Comparison of ENCODE assay signal across 18 cellular contexts in genomic region chr1:92903765-92904164, GRCh38. TPM values are rescaled to one million over a fixed set of nuclear protein-coding genes. Genes with fewer than 3 reads are reported as not detected.
DNase-seq lines count a peak whose midpoint lies in the region; ATAC-seq, FAIRE-seq and TF ChIP-seq lines count a peak whose summit lies in the region.
"Had no signal": no experiment of that assay in that cellular context is flagged by ENCODE, and none has a peak within 500 bp of the region (broad histone marks: within the 10 kb centered on the region; RNA-seq: fewer than 3 reads in every experiment).

No MANE protein-coding gene starts in this region.

- POLR2A ChIA-PET in activated naive CD8-positive, alpha-beta T cell treated with anti-CD3 and anti-CD28 coated beads, Interleukin-2, amount 10 ng/mL, durations not matched to agents 7 days and 5 days (lab: Charles Lee) = interaction anchor here (0.9 to 1.8 kb wide), 2 partner anchors 52 to 57 kb away, joined by 6 read pairs; partner anchors contain the start of gene DIPK1A

- peaks cover 26% of the 10 kb centered on the region for H3K4me1 Mint-ChIP-seq in activated naive CD8-positive, alpha-beta T cell treated with anti-CD3 and anti-CD28 coated beads, Interleukin-2, amount 10 ng/mL, durations not matched to agents 7 days and 5 days
- H3K4me1 Mint-ChIP-seq in activated naive CD8-positive, alpha-beta T cell treated with anti-CD3 and anti-CD28 coated beads for 36 hours = peaks cover 30% of the 10 kb centered on the region
- H3K4me1 Mint-ChIP-seq in activated T-helper 1 cell treated with anti-CD3 and anti-CD28 coated beads, Interleukin-12 subunit alpha, Interleukin-12 subunit beta, Interleukin-2, Interleukin-4 antibody, amounts not matched to agents 30 ng/mL and 10 ng/mL and 1 ng/mL, durations not matched to agents 14 hours and 24 hours and 36 hours (ENCODE audit: low read depth) = peaks cover 39% of the 10 kb centered on the region
- H3K4me1 Mint-ChIP-seq in stimulated activated memory B cell treated with anti-CD40 and anti-IgM and Interleukin-4, amounts not matched to agents 10 μg/mL and 1 μg/mL and 100 μg/mL, for 72 hours = peaks cover 63% of the 10 kb centered on the region

- DNase-seq in activated naive CD8-positive, alpha-beta T cell treated with anti-CD3 and anti-CD28 coated beads, Interleukin-2, amount 10 ng/mL, durations not matched to agents 7 days and 5 days = no peak
- no peak for DNase-seq in activated naive CD8-positive, alpha-beta T cell treated with anti-CD3 and anti-CD28 coated beads for 36 hours
- DNase-seq in GM12892 (ENCODE audit: insufficient read length) (no peak), NCI-H2081 (lab: John Stamatoyannopoulos, UW) (no peak), NCI-H146 treated with DMSO at 0.1 percent for 48 hours (lab: John Stamatoyannopoulos, UW; ENCODE audit: unreplicated experiment) (no peak)
- no peak for DNase-seq in activated T-helper 1 cell treated with anti-CD3 and anti-CD28 coated beads, Interleukin-12 subunit alpha, Interleukin-12 subunit beta, Interleukin-2, Interleukin-4 antibody, amounts not matched to agents 30 ng/mL and 10 ng/mL and 1 ng/mL, durations not matched to agents 14 hours and 24 hours and 36 hours (ENCODE audit: low spot score)
- DNase-seq: CD8-positive, alpha-beta memory T cell; GF-D8; GOT3; KBM-7; NCI-H1092 treated with DMSO at 0.1 percent for 48 hours; NCI-H1694; NCI-H2107; NCI-H2227 treated with DMSO at 0.1 percent for 48 hours; NCI-H524 treated with DMSO at 0.1 percent for 48 hours; Peyer's patch had no signal

- TF ChIP-seq POLR2A in GM12892 (IDR thresholded peaks at IDR 0.05; ENCODE audit: low read depth, low read length) = no peak

- H3K27ac Mint-ChIP-seq in activated naive CD8-positive, alpha-beta T cell treated with anti-CD3 and anti-CD28 coated beads, Interleukin-2, amount 10 ng/mL, durations not matched to agents 7 days and 5 days = peak overlapping the region; percentile 86
- H3K27ac Mint-ChIP-seq in activated naive CD8-positive, alpha-beta T cell treated with anti-CD3 and anti-CD28 coated beads for 36 hours = no peak overlapping the region
- H3K27ac Mint-ChIP-seq in activated T-helper 1 cell treated with anti-CD3 and anti-CD28 coated beads, Interleukin-12 subunit alpha, Interleukin-12 subunit beta, Interleukin-2, Interleukin-4 antibody, amounts not matched to agents 30 ng/mL and 10 ng/mL and 1 ng/mL, durations not matched to agents 14 hours and 24 hours and 36 hours = peak overlapping the region; percentile 61
- H3K27ac Mint-ChIP-seq in stimulated activated memory B cell treated with anti-CD40 and anti-IgM and Interleukin-4, amounts not matched to agents 10 μg/mL and 1 μg/mL and 100 μg/mL, for 72 hours = no peak overlapping the region

- H3K36me3 Mint-ChIP-seq in activated naive CD8-positive, alpha-beta T cell treated with anti-CD3 and anti-CD28 coated beads, Interleukin-2, amount 10 ng/mL, durations not matched to agents 7 days and 5 days = peaks cover 56% of the 10 kb centered on the region
- H3K36me3 Mint-ChIP-seq in activated naive CD8-positive, alpha-beta T cell treated with anti-CD3 and anti-CD28 coated beads for 36 hours = peaks cover 61% of the 10 kb centered on the region
- peaks cover 33% of the 10 kb centered on the region for H3K36me3 Mint-ChIP-seq in activated T-helper 1 cell treated with anti-CD3 and anti-CD28 coated beads, Interleukin-12 subunit alpha, Interleukin-12 subunit beta, Interleukin-2, Interleukin-4 antibody, amounts not matched to agents 30 ng/mL and 10 ng/mL and 1 ng/mL, durations not matched to agents 14 hours and 24 hours and 36 hours (ENCODE audit: low read depth)
- peaks cover 66% of the 10 kb centered on the region for H3K36me3 Mint-ChIP-seq in stimulated activated memory B cell treated with anti-CD40 and anti-IgM and Interleukin-4, amounts not matched to agents 10 μg/mL and 1 μg/mL and 100 μg/mL, for 72 hours

- no peaks in the 10 kb centered on the region for H3K27me3 Mint-ChIP-seq in activated naive CD8-positive, alpha-beta T cell treated with anti-CD3 and anti-CD28 coated beads, Interleukin-2, amount 10 ng/mL, durations not matched to agents 7 days and 5 days
- H3K27me3 Mint-ChIP-seq in activated naive CD8-positive, alpha-beta T cell treated with anti-CD3 and anti-CD28 coated beads for 36 hours = no peaks in the 10 kb centered on the region
- no peaks in the 10 kb centered on the region for H3K27me3 Mint-ChIP-seq in activated T-helper 1 cell treated with anti-CD3 and anti-CD28 coated beads, Interleukin-12 subunit alpha, Interleukin-12 subunit beta, Interleukin-2, Interleukin-4 antibody, amounts not matched to agents 30 ng/mL and 10 ng/mL and 1 ng/mL, durations not matched to agents 14 hours and 24 hours and 36 hours (ENCODE audit: insufficient read depth)
- H3K27me3 Mint-ChIP-seq in stimulated activated memory B cell treated with anti-CD40 and anti-IgM and Interleukin-4, amounts not matched to agents 10 μg/mL and 1 μg/mL and 100 μg/mL, for 72 hours = no peaks in the 10 kb centered on the region
- H3K27me3 Mint-ChIP-seq: CD8-positive, alpha-beta memory T cell had no signal

- H3K4me3 Mint-ChIP-seq in activated naive CD8-positive, alpha-beta T cell treated with anti-CD3 and anti-CD28 coated beads, Interleukin-2, amount 10 ng/mL, durations not matched to agents 7 days and 5 days = peak overlapping the region; percentile 74
- H3K4me3 Mint-ChIP-seq in activated naive CD8-positive, alpha-beta T cell treated with anti-CD3 and anti-CD28 coated beads for 36 hours = no peak overlapping the region
- H3K4me3 Mint-ChIP-seq in activated T-helper 1 cell treated with anti-CD3 and anti-CD28 coated beads, Interleukin-12 subunit alpha, Interleukin-12 subunit beta, Interleukin-2, Interleukin-4 antibody, amounts not matched to agents 30 ng/mL and 10 ng/mL and 1 ng/mL, durations not matched to agents 14 hours and 24 hours and 36 hours = no peak overlapping the region
- no peak overlapping the region for H3K4me3 Mint-ChIP-seq in stimulated activated memory B cell treated with anti-CD40 and anti-IgM and Interleukin-4, amounts not matched to agents 10 μg/mL and 1 μg/mL and 100 μg/mL, for 72 hours
- H3K4me3 Mint-ChIP-seq: CD8-positive, alpha-beta memory T cell had no signal

- peak; percentile 65 for FAIRE-seq in GM12892 (lab: Jason Lieb, UNC)

- H3K9me3 Mint-ChIP-seq in activated naive CD8-positive, alpha-beta T cell treated with anti-CD3 and anti-CD28 coated beads, Interleukin-2, amount 10 ng/mL, durations not matched to agents 7 days and 5 days = peaks cover 10% of the 10 kb centered on the region
- H3K9me3 Mint-ChIP-seq in activated naive CD8-positive, alpha-beta T cell treated with anti-CD3 and anti-CD28 coated beads for 36 hours = peaks cover 20% of the 10 kb centered on the region
- peaks cover 23% of the 10 kb centered on the region for H3K9me3 Mint-ChIP-seq in activated T-helper 1 cell treated with anti-CD3 and anti-CD28 coated beads, Interleukin-12 subunit alpha, Interleukin-12 subunit beta, Interleukin-2, Interleukin-4 antibody, amounts not matched to agents 30 ng/mL and 10 ng/mL and 1 ng/mL, durations not matched to agents 14 hours and 24 hours and 36 hours
- H3K9me3 Mint-ChIP-seq in stimulated activated memory B cell treated with anti-CD40 and anti-IgM and Interleukin-4, amounts not matched to agents 10 μg/mL and 1 μg/mL and 100 μg/mL, for 72 hours = peaks cover 8% of the 10 kb centered on the region

- ATAC-seq in activated naive CD8-positive, alpha-beta T cell treated with anti-CD3 and anti-CD28 coated beads, Interleukin-2, amount 10 ng/mL, durations not matched to agents 7 days and 5 days (ENCODE audit: low read depth) = peak; percentile 18
- ATAC-seq in stimulated activated memory B cell treated with anti-CD40 and anti-IgM and Interleukin-4, amounts not matched to agents 10 μg/mL and 1 μg/mL and 100 μg/mL, for 72 hours = no peak
- ATAC-seq: Right ventricle myocardium inferior had no signal

- intact Hi-C loops in activated T-helper 1 cell treated with anti-CD3 and anti-CD28 coated beads, Interleukin-12 subunit alpha, Interleukin-12 subunit beta, Interleukin-2, Interleukin-4 antibody, amounts not matched to agents 30 ng/mL and 10 ng/mL and 1 ng/mL, durations not matched to agents 14 hours and 24 hours and 36 hours (cut with micrococcal nuclease) = loop anchor here (2.0 kb wide), 1 partner anchor 53 kb away; no protein-coding TSS in a partner anchor

RNA-seq across cellular contexts. Expression of gene DIPK1A, which starts 57.5 kb away (rescaled TPM):
- 10 to 100 TPM; 11.6 TPM for total RNA-seq in activated naive CD8-positive, alpha-beta T cell treated with anti-CD3 and anti-CD28 coated beads, Interleukin-2, amount 10 ng/mL, durations not matched to agents 7 days and 5 days
- 1 to 10 TPM; 8.4 to 9.4 TPM for total RNA-seq in activated naive CD8-positive, alpha-beta T cell treated with anti-CD3 and anti-CD28 coated beads for 36 hours
- polyA plus RNA-seq in GM12892 (2012; ENCODE audit: missing spikeins) = 6.1 TPM
- 20.3 and 20.8 TPM in 2 replicates for total RNA-seq in activated T-helper 1 cell treated with anti-CD3 and anti-CD28 coated beads, Interleukin-12 subunit alpha, Interleukin-12 subunit beta, Interleukin-2, Interleukin-4 antibody, amounts not matched to agents 30 ng/mL and 10 ng/mL and 1 ng/mL, durations not matched to agents 14 hours and 24 hours and 36 hours

Comparison
In these comparisons a context has a peak if more than half of its experiments do, and no peak if none do; other contexts are left out.
1. H3K27ac Mint-ChIP-seq: peak in activated naive CD8-positive, alpha-beta T cell treated with anti-CD3 and anti-CD28 coated beads, Interleukin-2, amount 10 ng/mL, durations not matched to agents 7 days and 5 days (single experiment) and activated T-helper 1 cell treated with anti-CD3 and anti-CD28 coated beads, Interleukin-12 subunit alpha, Interleukin-12 subunit beta, Interleukin-2, Interleukin-4 antibody, amounts not matched to agents 30 ng/mL and 10 ng/mL and 1 ng/mL, durations not matched to agents 14 hours and 24 hours and 36 hours (single experiment); none in activated naive CD8-positive, alpha-beta T cell treated with anti-CD3 and anti-CD28 coated beads for 36 hours (single experiment) and stimulated activated memory B cell treated with anti-CD40 and anti-IgM and Interleukin-4, amounts not matched to agents 10 μg/mL and 1 μg/mL and 100 μg/mL, for 72 hours (single experiment).